In genomic region chr11:75333807-75334140, GRCh38 we compare ENCODE assay signal across 25 cellular contexts. TPM values are rescaled to one million over a fixed set of nuclear protein-coding genes. Genes with fewer than 3 reads are reported as not detected.
DNase-seq lines count a peak whose midpoint lies in the region; ATAC-seq and TF ChIP-seq lines count a peak whose summit lies in the region.
"Had no signal": no experiment of that assay in that cellular context is flagged by ENCODE, and none has a peak within 500 bp of the region (broad histone marks: within the 10 kb centered on the region; RNA-seq: fewer than 3 reads in every experiment).

No MANE protein-coding gene starts in this region.

- TF ChIP-seq POLR2A in gastroesophageal sphincter (IDR thresholded peaks at IDR 0.05): no peak
- TF ChIP-seq POLR2A in prostate gland (IDR thresholded peaks at IDR 0.05): no peak

- TF ChIP-seq EP300 in gastroesophageal sphincter (IDR thresholded peaks at IDR 0.05): no peak

- H3K27ac Mint-ChIP-seq in CD14-positive monocyte: peak overlapping the region in 6 of 7 donors; percentile 31 to 78 (median 46)
- H3K27ac Mint-ChIP-seq: activated T-cell treated with anti-CD3 and anti-CD28 coated beads, Interleukin-2, amount 50 U/mL, for 72 hours had no signal

- ATAC-seq in Panc1: no peak
- ATAC-seq in gastroesophageal sphincter: no peak
- no peak for ATAC-seq in GM19397 (IDR thresholded peaks at IDR 0.05; ENCODE audit: unreplicated experiment)
- no peak for ATAC-seq in HG03457 (IDR thresholded peaks at IDR 0.05; ENCODE audit: unreplicated experiment)
- no peak for ATAC-seq in activated T-cell treated with anti-CD3 and anti-CD28 coated beads, Interleukin-2, amount 50 U/mL, for 4 hours
- ATAC-seq: activated T-cell treated with anti-CD3 and anti-CD28 coated beads, Interleukin-2, amount 50 U/mL, for 72 hours; PC-3 had no signal

- H3K4me3 ChIP-seq in Panc1 (ENCODE audit: low read depth in 2 of 2, low read length in 2 of 2): no peak overlapping the region
- H3K4me3 ChIP-seq in gastroesophageal sphincter: no peak overlapping the region
- no peak overlapping the region for H3K4me3 ChIP-seq in prostate gland
- H3K4me3 ChIP-seq: cardiac muscle cell, lung, right atrium auricular region, vagina had no signal

- CTCF ChIA-PET in Panc1 (lab: Charles Lee): interaction anchor here (1.1 kb wide), 1 partner anchor 55 kb away, joined by 3 read pairs; no protein-coding TSS in a partner anchor

- peak overlapping the region; percentile 96 for H3K27ac ChIP-seq in Panc1 (ENCODE audit: low read length)
- peak overlapping the region in 3 of 4 donors; percentile 68 to 98 (median 96) for H3K27ac ChIP-seq in gastroesophageal sphincter
- peak overlapping the region; percentile 15 to 17 for H3K27ac ChIP-seq in prostate gland
- H3K27ac ChIP-seq: cardiac muscle cell, right atrium auricular region, vagina had no signal

- no CpG with 5 or more reads among the region's 7 CpGs for WGBS in gastroesophageal sphincter (ENCODE audit: low coverage in 1 of 2), 2 donors
- WGBS in prostate gland: 76% methylated on average over 7 of the region's 7 CpGs

- H3K9me3 Mint-ChIP-seq in CD14-positive monocyte: peaks cover 0 to 2% (median 0%) of the 10 kb centered on the region in 7 donors
- no peaks in the 10 kb centered on the region for H3K9me3 Mint-ChIP-seq in activated T-cell treated with anti-CD3 and anti-CD28 coated beads, Interleukin-2, amount 50 U/mL, for 4 hours

- peaks cover 30 to 74% of the 10 kb centered on the region in 2 donors for H3K36me3 Mint-ChIP-seq in CD14-positive monocyte
- peaks cover 7% of the 10 kb centered on the region for H3K36me3 Mint-ChIP-seq in activated T-cell treated with anti-CD3 and anti-CD28 coated beads, Interleukin-2, amount 50 U/mL, for 4 hours (ENCODE audit: insufficient read depth)

- POLR2A ChIA-PET in Panc1 (lab: Charles Lee): interaction anchor here (0.7 kb wide), 1 partner anchor 31 kb away, joined by 5 read pairs; no protein-coding TSS in a partner anchor

- no TSS peak for BruUV-seq in Panc1 (replicated peaks; lab: Mats Ljungman, UMichigan)

- H3K27me3 ChIP-seq in Panc1 (ENCODE audit: control insufficient read depth, insufficient read depth, low read length) (no peaks in the 10 kb centered on the region), gastroesophageal sphincter (no peaks in the 10 kb centered on the region), prostate gland (replicated peaks; ENCODE audit: insufficient read depth) (no peaks in the 10 kb centered on the region)
- H3K27me3 ChIP-seq: cardiac muscle cell, right atrium auricular region, vagina had no signal

- no peak for TF ChIP-seq CTCF in CD14-positive monocyte (IDR thresholded peaks at IDR 0.05)
- TF ChIP-seq CTCF in Panc1 (IDR thresholded peaks at IDR 0.05): no peak
- TF ChIP-seq CTCF in gastroesophageal sphincter (IDR thresholded peaks at IDR 0.05): no peak
- no peak for TF ChIP-seq CTCF in prostate gland (IDR thresholded peaks at IDR 0.05)

- H3K9me3 ChIP-seq in Panc1 (ENCODE audit: control insufficient read depth, insufficient read depth, low read depth, low read length): no peaks in the 10 kb centered on the region
- no peaks in the 10 kb centered on the region for H3K9me3 ChIP-seq in gastroesophageal sphincter
- H3K9me3 ChIP-seq in prostate gland: no peaks in the 10 kb centered on the region
- H3K9me3 ChIP-seq: right atrium auricular region, vagina had no signal

- no peaks in the 10 kb centered on the region for H3K36me3 ChIP-seq in Panc1 (ENCODE audit: control insufficient read depth, insufficient read depth, low read length)
- no peaks in the 10 kb centered on the region for H3K36me3 ChIP-seq in gastroesophageal sphincter
- H3K36me3 ChIP-seq in prostate gland: no peaks in the 10 kb centered on the region
- H3K36me3 ChIP-seq: cardiac muscle cell, right atrium auricular region, vagina had no signal

- peaks cover 95% of the 10 kb centered on the region for H3K4me1 Mint-ChIP-seq in CD14-positive monocyte
- peaks cover 77% of the 10 kb centered on the region for H3K4me1 Mint-ChIP-seq in activated T-cell treated with anti-CD3 and anti-CD28 coated beads, Interleukin-2, amount 50 U/mL, for 4 hours (ENCODE audit: low read depth)

- H3K4me1 ChIP-seq in Panc1 (ENCODE audit: control insufficient read depth, insufficient read depth, low read length): peaks cover 86% of the 10 kb centered on the region
- H3K4me1 ChIP-seq in gastroesophageal sphincter: peaks cover 13 to 100% (median 71%) of the 10 kb centered on the region in 3 donors
- H3K4me1 ChIP-seq in prostate gland (replicated peaks): peaks cover 27% of the 10 kb centered on the region

- intact Hi-C loops in CD14-positive monocyte (cut with micrococcal nuclease) (no loop called here), Panc1 (cut with micrococcal nuclease; ENCODE audit: unreplicated experiment) (no loop called here), prostate gland (cut with DNase I) (no loop called here)

- H3K4me3 Mint-ChIP-seq in CD14-positive monocyte: no peak overlapping the region
- H3K4me3 Mint-ChIP-seq in activated T-cell treated with anti-CD3 and anti-CD28 coated beads, Interleukin-2, amount 50 U/mL, for 4 hours: no peak overlapping the region
- H3K4me3 Mint-ChIP-seq: activated T-cell treated with anti-CD3 and anti-CD28 coated beads, Interleukin-2, amount 50 U/mL, for 72 hours had no signal

- DNase-seq in CD14-positive monocyte (ENCODE audit: low spot score) (no peak), Panc1 (ENCODE audit: low read depth, low spot score) (no peak), prostate gland (ENCODE audit: low spot score) (no peak), hippocampal formation (lab: John Stamatoyannopoulos, UW) (no peak)
- DNase-seq in activated T-cell treated with anti-CD3 and anti-CD28 coated beads, Interleukin-2, amount 50 U/mL, for 4 hours: no peak
- DNase-seq: activated CD4-positive, alpha-beta T cell treated with anti-CD3 and anti-CD28 coated beads for 4 hours; activated naive CD4-positive, alpha-beta T cell treated with anti-CD3 and anti-CD28 coated beads, Interleukin-2, amount 50 U/mL, for 16 hours; activated T-cell treated with anti-CD3 and anti-CD28 coated beads, Interleukin-2, amount 50 U/mL, for 72 hours; DMS153; foreskin melanocyte; NCI-H1092 treated with DMSO at 0.1 percent for 48 hours; NCI-H2029; NCI-H226; NCI-H82; PC-3; SIG-M5; stimulated activated CD4-positive, alpha-beta T cell treated with anti-CD3 and anti-CD28 coated beads, Interleukin-15, amount 100 ng/mL, for 24 hours; T-helper 1 cell had no signal

- H3K27me3 Mint-ChIP-seq in CD14-positive monocyte (ENCODE audit: low read depth in 3 of 3): peaks cover 0 to 2% (median 0%) of the 10 kb centered on the region in 3 donors
- no peaks in the 10 kb centered on the region for H3K27me3 Mint-ChIP-seq in activated T-cell treated with anti-CD3 and anti-CD28 coated beads, Interleukin-2, amount 50 U/mL, for 4 hours (ENCODE audit: low read depth)

- in situ Hi-C loops in Panc1 (cut with HindIII; ENCODE audit: low pct_unique_long_range_greater_than_20kb, low sequenced_read_pairs): no loop called here

RNA-seq across cellular contexts. Expression of gene ARRB1, which starts 17.7 kb away (rescaled TPM):
- polyA plus RNA-seq in CD14-positive monocyte: 10 to 100 TPM; 52.6 to 66.5 TPM
- 219 TPM for total RNA-seq in Panc1 (2021; ENCODE audit: unreplicated experiment)
- 236 TPM for polyA plus RNA-seq in Panc1 (2012; ENCODE audit: insufficient read length)
- 100 to 1,000 TPM in 1 of 4 donors, 10 to 100 TPM in 3; 72.3 to 120 (median 93.0) TPM for total RNA-seq in gastroesophageal sphincter
- total RNA-seq in prostate gland: 10 to 100 TPM; 31.9 to 64.7 TPM
- total RNA-seq in activated T-cell treated with anti-CD3 and anti-CD28 coated beads, Interleukin-2, amount 50 U/mL, for 4 hours: 10 to 100 TPM; 16.7 to 25.1 (median 18.8) TPM

Comparison
In these comparisons a context has a peak if more than half of its experiments do, and no peak if none do; other contexts are left out.
1. H3K27ac ChIP-seq: peak in every context shown above with its lines; median percentile 96 in Panc1; 96 in gastroesophageal sphincter; 16 in prostate gland.